ENCODE assay signal across 1 cellular context in the genomic region with DNA sequence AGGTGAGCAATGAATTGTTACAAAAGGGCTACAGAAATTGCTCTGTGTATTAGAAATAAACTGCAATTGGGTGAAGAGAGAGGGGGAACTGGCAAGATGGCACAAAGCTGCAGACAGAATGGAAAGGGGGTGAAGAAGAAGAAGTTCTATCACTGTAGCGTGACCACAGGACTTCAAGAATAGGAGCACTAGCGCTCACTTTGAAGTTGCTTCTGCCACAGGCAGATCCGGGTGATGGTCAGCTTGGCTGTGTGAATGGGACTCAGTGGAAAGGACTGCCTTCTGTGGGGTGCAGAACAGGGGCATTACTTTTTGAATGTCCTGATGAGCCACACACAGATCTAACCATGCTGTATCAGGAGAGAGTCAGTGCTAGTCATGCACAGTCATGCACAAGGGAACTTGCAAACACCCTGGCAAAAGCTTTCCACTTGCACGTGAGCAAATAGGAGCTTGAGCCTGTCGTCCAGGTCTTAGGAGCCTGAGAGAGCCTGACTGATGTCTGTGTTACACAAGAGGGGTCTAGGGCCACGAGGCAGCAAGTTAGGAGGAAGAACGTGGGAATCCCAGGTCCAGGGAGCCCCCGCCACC.
TF ChIP-seq lines count a peak whose summit lies in the region.

No MANE protein-coding gene starts in this region.

TF ChIP-seq in HepG2, 621 proteins besides CTCF, POLR2A, EP300 and RAD21 (continued from another document):
- TF ChIP-seq, protein P1, sequence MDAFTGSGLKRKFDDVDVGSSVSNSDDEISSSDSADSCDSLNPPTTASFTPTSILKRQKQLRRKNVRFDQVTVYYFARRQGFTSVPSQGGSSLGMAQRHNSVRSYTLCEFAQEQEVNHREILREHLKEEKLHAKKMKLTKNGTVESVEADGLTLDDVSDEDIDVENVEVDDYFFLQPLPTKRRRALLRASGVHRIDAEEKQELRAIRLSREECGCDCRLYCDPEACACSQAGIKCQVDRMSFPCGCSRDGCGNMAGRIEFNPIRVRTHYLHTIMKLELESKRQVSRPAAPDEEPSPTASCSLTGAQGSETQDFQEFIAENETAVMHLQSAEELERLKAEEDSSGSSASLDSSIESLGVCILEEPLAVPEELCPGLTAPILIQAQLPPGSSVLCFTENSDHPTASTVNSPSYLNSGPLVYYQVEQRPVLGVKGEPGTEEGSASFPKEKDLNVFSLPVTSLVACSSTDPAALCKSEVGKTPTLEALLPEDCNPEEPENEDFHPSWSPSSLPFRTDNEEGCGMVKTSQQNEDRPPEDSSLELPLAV (CRISPR knock-in tag; conservative IDR thresholded peaks at IDR 0.05; ENCODE audit: low read depth), result no peak
- TF ChIP-seq, protein P2, sequence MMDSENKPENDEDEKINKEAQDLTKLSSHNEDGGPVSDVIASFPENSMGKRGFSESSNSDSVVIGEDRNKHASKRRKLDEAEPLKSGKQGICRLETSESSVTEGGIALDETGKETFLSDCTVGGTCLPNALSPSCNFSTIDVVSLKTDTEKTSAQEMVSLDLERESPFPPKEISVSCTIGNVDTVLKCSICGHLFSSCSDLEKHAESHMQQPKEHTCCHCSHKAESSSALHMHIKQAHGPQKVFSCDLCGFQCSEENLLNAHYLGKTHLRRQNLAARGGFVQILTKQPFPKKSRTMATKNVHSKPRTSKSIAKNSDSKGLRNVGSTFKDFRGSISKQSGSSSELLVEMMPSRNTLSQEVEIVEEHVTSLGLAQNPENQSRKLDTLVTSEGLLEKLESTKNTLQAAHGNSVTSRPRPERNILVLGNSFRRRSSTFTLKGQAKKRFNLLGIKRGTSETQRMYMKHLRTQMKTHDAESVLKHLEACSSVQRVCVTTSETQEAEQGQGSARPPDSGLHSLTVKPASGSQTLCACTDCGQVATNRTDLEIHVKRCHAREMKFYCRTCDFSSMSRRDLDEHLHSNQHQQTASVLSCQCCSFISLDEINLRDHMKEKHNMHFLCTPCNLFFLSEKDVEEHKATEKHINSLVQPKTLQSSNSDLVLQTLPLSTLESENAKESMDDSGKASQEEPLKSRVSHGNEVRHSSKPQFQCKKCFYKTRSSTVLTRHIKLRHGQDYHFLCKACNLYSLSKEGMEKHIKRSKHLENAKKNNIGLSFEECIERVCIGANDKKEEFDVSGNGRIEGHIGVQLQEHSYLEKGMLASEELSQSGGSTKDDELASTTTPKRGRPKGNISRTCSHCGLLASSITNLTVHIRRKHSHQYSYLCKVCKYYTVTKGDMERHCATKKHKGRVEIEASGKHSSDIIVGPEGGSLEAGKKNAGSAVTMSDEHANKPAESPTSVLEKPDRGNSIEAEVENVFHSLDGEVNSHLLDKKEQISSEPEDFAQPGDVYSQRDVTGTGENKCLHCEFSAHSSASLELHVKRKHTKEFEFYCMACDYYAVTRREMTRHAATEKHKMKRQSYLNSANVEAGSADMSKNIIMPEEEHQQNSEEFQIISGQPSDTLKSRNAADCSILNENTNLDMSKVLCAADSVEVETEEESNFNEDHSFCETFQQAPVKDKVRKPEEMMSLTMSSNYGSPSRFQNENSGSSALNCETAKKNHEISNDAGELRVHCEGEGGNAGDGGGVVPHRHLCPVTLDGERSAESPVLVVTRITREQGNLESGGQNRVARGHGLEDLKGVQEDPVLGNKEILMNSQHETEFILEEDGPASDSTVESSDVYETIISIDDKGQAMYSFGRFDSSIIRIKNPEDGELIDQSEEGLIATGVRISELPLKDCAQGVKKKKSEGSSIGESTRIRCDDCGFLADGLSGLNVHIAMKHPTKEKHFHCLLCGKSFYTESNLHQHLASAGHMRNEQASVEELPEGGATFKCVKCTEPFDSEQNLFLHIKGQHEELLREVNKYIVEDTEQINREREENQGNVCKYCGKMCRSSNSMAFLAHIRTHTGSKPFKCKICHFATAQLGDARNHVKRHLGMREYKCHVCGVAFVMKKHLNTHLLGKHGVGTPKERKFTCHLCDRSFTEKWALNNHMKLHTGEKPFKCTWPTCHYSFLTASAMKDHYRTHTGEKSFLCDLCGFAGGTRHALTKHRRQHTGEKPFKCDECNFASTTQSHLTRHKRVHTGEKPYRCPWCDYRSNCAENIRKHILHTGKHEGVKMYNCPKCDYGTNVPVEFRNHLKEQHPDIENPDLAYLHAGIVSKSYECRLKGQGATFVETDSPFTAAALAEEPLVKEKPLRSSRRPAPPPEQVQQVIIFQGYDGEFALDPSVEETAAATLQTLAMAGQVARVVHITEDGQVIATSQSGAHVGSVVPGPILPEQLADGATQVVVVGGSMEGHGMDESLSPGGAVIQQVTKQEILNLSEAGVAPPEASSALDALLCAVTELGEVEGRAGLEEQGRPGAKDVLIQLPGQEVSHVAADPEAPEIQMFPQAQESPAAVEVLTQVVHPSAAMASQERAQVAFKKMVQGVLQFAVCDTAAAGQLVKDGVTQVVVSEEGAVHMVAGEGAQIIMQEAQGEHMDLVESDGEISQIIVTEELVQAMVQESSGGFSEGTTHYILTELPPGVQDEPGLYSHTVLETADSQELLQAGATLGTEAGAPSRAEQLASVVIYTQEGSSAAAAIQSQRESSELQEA (CRISPR knock-in tag; IDR thresholded peaks at IDR 0.05; ENCODE audit: not compliant biosample characterization), result no peak
- TF ChIP-seq ZNF251 (CRISPR knock-in tag; IDR thresholded peaks at IDR 0.05) (no peak), POLR2G (IDR thresholded peaks at IDR 0.05; ENCODE audit: low read depth, low read length) (no peak), KLF9 (CRISPR knock-in tag; IDR thresholded peaks at IDR 0.05; ENCODE audit: low read depth) (no peak), JDP2 (CRISPR knock-in tag; IDR thresholded peaks at IDR 0.05; ENCODE audit: borderline replicate concordance) (no peak), ARNT (IDR thresholded peaks at IDR 0.05) (no peak), ZNF546 (CRISPR knock-in tag; conservative IDR thresholded peaks at IDR 0.05) (no peak), NCOA1 (CRISPR knock-in tag; IDR thresholded peaks at IDR 0.05) (no peak), HNF4G (IDR thresholded peaks at IDR 0.05; ENCODE audit: borderline replicate concordance, low read depth, low read length) (no peak), HNF4G (CRISPR knock-in tag; IDR thresholded peaks at IDR 0.05; ENCODE audit: borderline replicate concordance, low read depth) (no peak), ZNF883 (CRISPR knock-in tag; IDR thresholded peaks at IDR 0.05; ENCODE audit: not compliant biosample characterization) (no peak), TARDBP (CRISPR knock-in tag; IDR thresholded peaks at IDR 0.05) (no peak), ZNF317 (CRISPR knock-in tag; IDR thresholded peaks at IDR 0.05) (0 out of 2 replicates have a peak, but pooled peaks have one; percentile 1), HHEX (CRISPR knock-in tag; IDR thresholded peaks at IDR 0.05) (no peak), THYN1 (CRISPR knock-in tag; IDR thresholded peaks at IDR 0.05; ENCODE audit: borderline replicate concordance, low read depth) (no peak), DNMT1 (CRISPR knock-in tag; IDR thresholded peaks at IDR 0.05) (no peak), ZNF672 (CRISPR knock-in tag; IDR thresholded peaks at IDR 0.05) (no peak), HOXA7 (CRISPR knock-in tag; IDR thresholded peaks at IDR 0.05) (no peak), ZNF619 (CRISPR knock-in tag; IDR thresholded peaks at IDR 0.05) (no peak), ZMYM3 (CRISPR knock-in tag; IDR thresholded peaks at IDR 0.05) (no peak), ZNF816 (CRISPR knock-in tag; IDR thresholded peaks at IDR 0.05; ENCODE audit: borderline replicate concordance) (no peak)
- TF ChIP-seq, protein P3, sequence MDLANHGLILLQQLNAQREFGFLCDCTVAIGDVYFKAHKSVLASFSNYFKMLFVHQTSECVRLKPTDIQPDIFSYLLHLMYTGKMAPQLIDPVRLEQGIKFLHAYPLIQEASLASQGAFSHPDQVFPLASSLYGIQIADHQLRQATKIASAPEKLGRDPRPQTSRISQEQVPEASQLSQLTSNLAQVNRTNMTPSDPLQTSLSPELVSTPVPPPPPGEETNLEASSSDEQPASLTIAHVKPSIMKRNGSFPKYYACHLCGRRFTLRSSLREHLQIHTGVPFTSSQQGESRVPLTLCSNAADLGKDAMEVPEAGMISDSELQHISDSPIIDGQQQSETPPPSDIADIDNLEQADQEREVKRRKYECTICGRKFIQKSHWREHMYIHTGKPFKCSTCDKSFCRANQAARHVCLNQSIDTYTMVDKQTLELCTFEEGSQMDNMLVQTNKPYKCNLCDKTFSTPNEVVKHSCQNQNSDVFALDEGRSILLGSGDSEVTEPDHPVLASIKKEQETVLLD (CRISPR knock-in tag; IDR thresholded peaks at IDR 0.05; ENCODE audit: low read depth), result no peak
- TF ChIP-seq, protein P4, sequence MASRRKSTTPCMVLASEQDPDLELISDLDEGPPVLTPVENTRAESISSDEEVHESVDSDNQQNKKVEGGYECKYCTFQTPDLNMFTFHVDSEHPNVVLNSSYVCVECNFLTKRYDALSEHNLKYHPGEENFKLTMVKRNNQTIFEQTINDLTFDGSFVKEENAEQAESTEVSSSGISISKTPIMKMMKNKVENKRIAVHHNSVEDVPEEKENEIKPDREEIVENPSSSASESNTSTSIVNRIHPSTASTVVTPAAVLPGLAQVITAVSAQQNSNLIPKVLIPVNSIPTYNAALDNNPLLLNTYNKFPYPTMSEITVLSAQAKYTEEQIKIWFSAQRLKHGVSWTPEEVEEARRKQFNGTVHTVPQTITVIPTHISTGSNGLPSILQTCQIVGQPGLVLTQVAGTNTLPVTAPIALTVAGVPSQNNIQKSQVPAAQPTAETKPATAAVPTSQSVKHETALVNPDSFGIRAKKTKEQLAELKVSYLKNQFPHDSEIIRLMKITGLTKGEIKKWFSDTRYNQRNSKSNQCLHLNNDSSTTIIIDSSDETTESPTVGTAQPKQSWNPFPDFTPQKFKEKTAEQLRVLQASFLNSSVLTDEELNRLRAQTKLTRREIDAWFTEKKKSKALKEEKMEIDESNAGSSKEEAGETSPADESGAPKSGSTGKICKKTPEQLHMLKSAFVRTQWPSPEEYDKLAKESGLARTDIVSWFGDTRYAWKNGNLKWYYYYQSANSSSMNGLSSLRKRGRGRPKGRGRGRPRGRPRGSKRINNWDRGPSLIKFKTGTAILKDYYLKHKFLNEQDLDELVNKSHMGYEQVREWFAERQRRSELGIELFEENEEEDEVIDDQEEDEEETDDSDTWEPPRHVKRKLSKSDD (CRISPR knock-in tag; IDR thresholded peaks at IDR 0.05; ENCODE audit: low read depth), result no peak
- TF ChIP-seq, protein P5, sequence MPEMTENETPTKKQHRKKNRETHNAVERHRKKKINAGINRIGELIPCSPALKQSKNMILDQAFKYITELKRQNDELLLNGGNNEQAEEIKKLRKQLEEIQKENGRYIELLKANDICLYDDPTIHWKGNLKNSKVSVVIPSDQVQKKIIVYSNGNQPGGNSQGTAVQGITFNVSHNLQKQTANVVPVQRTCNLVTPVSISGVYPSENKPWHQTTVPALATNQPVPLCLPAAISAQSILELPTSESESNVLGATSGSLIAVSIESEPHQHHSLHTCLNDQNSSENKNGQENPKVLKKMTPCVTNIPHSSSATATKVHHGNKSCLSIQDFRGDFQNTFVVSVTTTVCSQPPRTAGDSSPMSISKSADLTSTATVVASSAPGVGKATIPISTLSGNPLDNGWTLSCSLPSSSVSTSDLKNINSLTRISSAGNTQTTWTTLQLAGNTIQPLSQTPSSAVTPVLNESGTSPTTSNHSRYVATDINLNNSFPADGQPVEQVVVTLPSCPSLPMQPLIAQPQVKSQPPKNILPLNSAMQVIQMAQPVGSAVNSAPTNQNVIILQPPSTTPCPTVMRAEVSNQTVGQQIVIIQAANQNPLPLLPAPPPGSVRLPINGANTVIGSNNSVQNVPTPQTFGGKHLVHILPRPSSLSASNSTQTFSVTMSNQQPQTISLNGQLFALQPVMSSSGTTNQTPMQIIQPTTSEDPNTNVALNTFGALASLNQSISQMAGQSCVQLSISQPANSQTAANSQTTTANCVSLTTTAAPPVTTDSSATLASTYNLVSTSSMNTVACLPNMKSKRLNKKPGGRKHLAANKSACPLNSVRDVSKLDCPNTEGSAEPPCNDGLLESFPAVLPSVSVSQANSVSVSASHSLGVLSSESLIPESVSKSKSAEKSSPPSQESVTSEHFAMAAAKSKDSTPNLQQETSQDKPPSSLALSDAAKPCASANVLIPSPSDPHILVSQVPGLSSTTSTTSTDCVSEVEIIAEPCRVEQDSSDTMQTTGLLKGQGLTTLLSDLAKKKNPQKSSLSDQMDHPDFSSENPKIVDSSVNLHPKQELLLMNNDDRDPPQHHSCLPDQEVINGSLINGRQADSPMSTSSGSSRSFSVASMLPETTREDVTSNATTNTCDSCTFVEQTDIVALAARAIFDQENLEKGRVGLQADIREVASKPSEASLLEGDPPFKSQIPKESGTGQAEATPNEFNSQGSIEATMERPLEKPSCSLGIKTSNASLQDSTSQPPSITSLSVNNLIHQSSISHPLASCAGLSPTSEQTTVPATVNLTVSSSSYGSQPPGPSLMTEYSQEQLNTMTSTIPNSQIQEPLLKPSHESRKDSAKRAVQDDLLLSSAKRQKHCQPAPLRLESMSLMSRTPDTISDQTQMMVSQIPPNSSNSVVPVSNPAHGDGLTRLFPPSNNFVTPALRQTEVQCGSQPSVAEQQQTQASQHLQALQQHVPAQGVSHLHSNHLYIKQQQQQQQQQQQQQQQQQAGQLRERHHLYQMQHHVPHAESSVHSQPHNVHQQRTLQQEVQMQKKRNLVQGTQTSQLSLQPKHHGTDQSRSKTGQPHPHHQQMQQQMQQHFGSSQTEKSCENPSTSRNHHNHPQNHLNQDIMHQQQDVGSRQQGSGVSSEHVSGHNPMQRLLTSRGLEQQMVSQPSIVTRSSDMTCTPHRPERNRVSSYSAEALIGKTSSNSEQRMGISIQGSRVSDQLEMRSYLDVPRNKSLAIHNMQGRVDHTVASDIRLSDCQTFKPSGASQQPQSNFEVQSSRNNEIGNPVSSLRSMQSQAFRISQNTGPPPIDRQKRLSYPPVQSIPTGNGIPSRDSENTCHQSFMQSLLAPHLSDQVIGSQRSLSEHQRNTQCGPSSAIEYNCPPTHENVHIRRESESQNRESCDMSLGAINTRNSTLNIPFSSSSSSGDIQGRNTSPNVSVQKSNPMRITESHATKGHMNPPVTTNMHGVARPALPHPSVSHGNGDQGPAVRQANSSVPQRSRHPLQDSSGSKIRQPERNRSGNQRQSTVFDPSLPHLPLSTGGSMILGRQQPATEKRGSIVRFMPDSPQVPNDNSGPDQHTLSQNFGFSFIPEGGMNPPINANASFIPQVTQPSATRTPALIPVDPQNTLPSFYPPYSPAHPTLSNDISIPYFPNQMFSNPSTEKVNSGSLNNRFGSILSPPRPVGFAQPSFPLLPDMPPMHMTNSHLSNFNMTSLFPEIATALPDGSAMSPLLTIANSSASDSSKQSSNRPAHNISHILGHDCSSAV (CRISPR knock-in tag; IDR thresholded peaks at IDR 0.05; ENCODE audit: borderline replicate concordance), result no peak
- TF ChIP-seq, protein P6, sequence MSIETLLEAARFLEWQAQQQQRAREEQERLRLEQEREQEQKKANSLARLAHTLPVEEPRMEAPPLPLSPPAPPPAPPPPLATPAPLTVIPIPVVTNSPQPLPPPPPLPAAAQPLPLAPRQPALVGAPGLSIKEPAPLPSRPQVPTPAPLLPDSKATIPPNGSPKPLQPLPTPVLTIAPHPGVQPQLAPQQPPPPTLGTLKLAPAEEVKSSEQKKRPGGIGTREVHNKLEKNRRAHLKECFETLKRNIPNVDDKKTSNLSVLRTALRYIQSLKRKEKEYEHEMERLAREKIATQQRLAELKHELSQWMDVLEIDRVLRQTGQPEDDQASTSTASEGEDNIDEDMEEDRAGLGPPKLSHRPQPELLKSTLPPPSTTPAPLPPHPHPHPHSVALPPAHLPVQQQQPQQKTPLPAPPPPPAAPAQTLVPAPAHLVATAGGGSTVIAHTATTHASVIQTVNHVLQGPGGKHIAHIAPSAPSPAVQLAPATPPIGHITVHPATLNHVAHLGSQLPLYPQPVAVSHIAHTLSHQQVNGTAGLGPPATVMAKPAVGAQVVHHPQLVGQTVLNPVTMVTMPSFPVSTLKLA (IDR thresholded peaks at IDR 0.05), result no peak
- TF ChIP-seq, protein P7, sequence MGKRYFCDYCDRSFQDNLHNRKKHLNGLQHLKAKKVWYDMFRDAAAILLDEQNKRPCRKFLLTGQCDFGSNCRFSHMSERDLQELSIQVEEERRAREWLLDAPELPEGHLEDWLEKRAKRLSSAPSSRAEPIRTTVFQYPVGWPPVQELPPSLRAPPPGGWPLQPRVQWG (CRISPR knock-in tag; IDR thresholded peaks at IDR 0.05; ENCODE audit: borderline replicate concordance, low read depth), result no peak
